Comparison of ENCODE assay signal across 1 cellular context in genomic region chr11:62108017-62108750, GRCh38.
TF ChIP-seq lines count a peak whose summit lies in the region.

No MANE protein-coding gene starts in this region.

TF ChIP-seq in K562, 482 proteins besides CTCF, POLR2A, EP300 and RAD21 (continued from another document):
- TF ChIP-seq REST (CRISPR knock-in tag; IDR thresholded peaks at IDR 0.05; ENCODE audit: low read depth), result no peak
- TF ChIP-seq GABPB1 (CRISPR knock-in tag; IDR thresholded peaks at IDR 0.05), result no peak
- no peak for TF ChIP-seq ZNF408 (CRISPR knock-in tag; IDR thresholded peaks at IDR 0.05; ENCODE audit: low read depth)
- TF ChIP-seq MTA1 (IDR thresholded peaks at IDR 0.05; ENCODE audit: borderline replicate concordance), result no peak
- peak; percentile 81 for TF ChIP-seq SMC3 (conservative IDR thresholded peaks at IDR 0.05; ENCODE audit: insufficient read depth, low read depth, low read length)
- TF ChIP-seq NFIX (CRISPR knock-in tag; IDR thresholded peaks at IDR 0.05; ENCODE audit: low read depth), result no peak
- TF ChIP-seq SRSF9 (IDR thresholded peaks at IDR 0.05; ENCODE audit: borderline replicate concordance, low read depth, low read length), result no peak
- no peak for TF ChIP-seq TCFL5 (CRISPR knock-in tag; conservative IDR thresholded peaks at IDR 0.05)
- no peak for TF ChIP-seq CREB1 (IDR thresholded peaks at IDR 0.05)
- TF ChIP-seq CREB1 (CRISPR knock-in tag; IDR thresholded peaks at IDR 0.05), result no peak; the same call in 1 of the 2 replicates
- TF ChIP-seq KLF6 (CRISPR knock-in tag; IDR thresholded peaks at IDR 0.05; ENCODE audit: borderline replicate concordance), result no peak
- no peak for TF ChIP-seq TOE1 (IDR thresholded peaks at IDR 0.05; ENCODE audit: borderline replicate concordance)
- no peak for TF ChIP-seq TOE1 (CRISPR knock-in tag; IDR thresholded peaks at IDR 0.05; ENCODE audit: borderline replicate concordance, low read depth)
- no peak for TF ChIP-seq THAP7 (CRISPR knock-in tag; IDR thresholded peaks at IDR 0.05)
- no peak for TF ChIP-seq ZNF280A (IDR thresholded peaks at IDR 0.05; ENCODE audit: low read depth, partially characterized antibody)
- TF ChIP-seq MTA3 (IDR thresholded peaks at IDR 0.05; ENCODE audit: borderline replicate concordance), result no peak
- no peak for TF ChIP-seq ZNF134 (CRISPR knock-in tag; conservative IDR thresholded peaks at IDR 0.05)
- TF ChIP-seq ATF7 (IDR thresholded peaks at IDR 0.05), result no peak
- TF ChIP-seq SP1 (CRISPR knock-in tag; IDR thresholded peaks at IDR 0.05), result peak; percentile 66
- TF ChIP-seq TRIM28 (IDR thresholded peaks at IDR 0.05), result no peak
- TF ChIP-seq ZSCAN32 (CRISPR knock-in tag; IDR thresholded peaks at IDR 0.05), result no peak
- 0 out of 2 replicates have a peak, but pooled peaks have one; percentile 12 for TF ChIP-seq RB1 (IDR thresholded peaks at IDR 0.05; ENCODE audit: low read depth)
- TF ChIP-seq, protein P1, sequence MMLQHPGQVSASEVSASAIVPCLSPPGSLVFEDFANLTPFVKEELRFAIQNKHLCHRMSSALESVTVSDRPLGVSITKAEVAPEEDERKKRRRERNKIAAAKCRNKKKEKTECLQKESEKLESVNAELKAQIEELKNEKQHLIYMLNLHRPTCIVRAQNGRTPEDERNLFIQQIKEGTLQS (IDR thresholded peaks at IDR 0.05), result no peak
- TF ChIP-seq, protein P1 (CRISPR knock-in tag; conservative IDR thresholded peaks at IDR 0.05), result 0 out of 2 replicates have a peak, but pooled peaks have one; percentile 51
- no peak for TF ChIP-seq TEAD2 (tag; IDR thresholded peaks at IDR 0.05)
- no peak for TF ChIP-seq ZFP91 (CRISPR knock-in tag; IDR thresholded peaks at IDR 0.05)
- no peak for TF ChIP-seq ZBTB9 (CRISPR knock-in tag; IDR thresholded peaks at IDR 0.05)
- no peak for TF ChIP-seq SPI1 (IDR thresholded peaks at IDR 0.05; ENCODE audit: borderline replicate concordance, low read depth, low read length)
- TF ChIP-seq SIN3B (IDR thresholded peaks at IDR 0.05; ENCODE audit: low read depth), result no peak
- TF ChIP-seq MBD1 (CRISPR knock-in tag; IDR thresholded peaks at IDR 0.05), result no peak
- peak; percentile 18 for TF ChIP-seq TBP (optimal IDR thresholded peaks at IDR 0.05; ENCODE audit: low read depth, low read length)
- no peak for TF ChIP-seq ZBTB43 (CRISPR knock-in tag; IDR thresholded peaks at IDR 0.05)
- TF ChIP-seq XRCC3 (IDR thresholded peaks at IDR 0.05), result no peak
- no peak for TF ChIP-seq NR2C1 (IDR thresholded peaks at IDR 0.05)
- TF ChIP-seq NR2C1 (tag; IDR thresholded peaks at IDR 0.05), result no peak
- peak; percentile 20; the same call in 1 of the 2 replicates for TF ChIP-seq USF1 (CRISPR knock-in tag; IDR thresholded peaks at IDR 0.05)
- no peak for TF ChIP-seq CTBP1 (IDR thresholded peaks at IDR 0.05; ENCODE audit: borderline replicate concordance)
- TF ChIP-seq DIDO1 (tag; IDR thresholded peaks at IDR 0.05; ENCODE audit: low read depth), result no peak
- no peak for TF ChIP-seq KDM2B (CRISPR knock-in tag; IDR thresholded peaks at IDR 0.05)
- no peak for TF ChIP-seq KLF13 (tag; IDR thresholded peaks at IDR 0.05; ENCODE audit: borderline replicate concordance, low read depth)
- 0 out of 2 replicates have a peak, but pooled peaks have one; percentile 28 for TF ChIP-seq ZFPM2 (CRISPR knock-in tag; IDR thresholded peaks at IDR 0.05)
- peak; percentile 91 for TF ChIP-seq DEAF1 (CRISPR knock-in tag; IDR thresholded peaks at IDR 0.05)
- TF ChIP-seq ARID3A (IDR thresholded peaks at IDR 0.05; ENCODE audit: borderline replicate concordance, low read depth, low read length), result 0 out of 2 replicates have a peak, but pooled peaks have one; percentile 59
- TF ChIP-seq DDX20 (tag; IDR thresholded peaks at IDR 0.05; ENCODE audit: low read depth), result no peak
- TF ChIP-seq RBM25 (IDR thresholded peaks at IDR 0.05; ENCODE audit: low read depth, low read length, severe bottlenecking), result no peak
- TF ChIP-seq TSC22D4 (tag; IDR thresholded peaks at IDR 0.05), result no peak
- TF ChIP-seq COPS2 (conservative IDR thresholded peaks at IDR 0.05), result no peak
- no peak for TF ChIP-seq ZNF239 (CRISPR knock-in tag; IDR thresholded peaks at IDR 0.05)
